1 cellular context compared by ENCODE assay signal in the genomic region with DNA sequence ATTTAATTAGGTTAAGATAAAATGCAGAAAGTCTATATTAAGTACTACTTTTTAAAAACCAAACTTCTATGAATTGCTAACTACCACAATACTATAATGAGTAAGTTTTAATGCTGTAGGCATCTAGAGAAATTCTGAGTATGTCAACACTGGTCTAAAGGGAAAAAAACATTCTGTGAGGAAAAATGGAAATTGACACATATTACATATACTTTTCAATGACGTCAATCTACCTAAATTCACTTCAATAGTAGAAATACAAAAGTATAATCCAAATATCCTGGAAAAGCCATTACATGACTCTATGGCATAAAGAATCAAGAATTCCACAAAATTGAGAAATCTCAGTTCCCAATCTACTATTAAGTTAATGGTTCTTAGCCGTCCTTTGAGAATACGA.
TF ChIP-seq lines count a peak whose summit lies in the region.

No MANE protein-coding gene starts in this region.

TF ChIP-seq in HepG2, 621 proteins besides CTCF, POLR2A, EP300 and RAD21:
- TF ChIP-seq ZSCAN22 (CRISPR knock-in tag; IDR thresholded peaks at IDR 0.05): no peak
- TF ChIP-seq, protein P1, sequence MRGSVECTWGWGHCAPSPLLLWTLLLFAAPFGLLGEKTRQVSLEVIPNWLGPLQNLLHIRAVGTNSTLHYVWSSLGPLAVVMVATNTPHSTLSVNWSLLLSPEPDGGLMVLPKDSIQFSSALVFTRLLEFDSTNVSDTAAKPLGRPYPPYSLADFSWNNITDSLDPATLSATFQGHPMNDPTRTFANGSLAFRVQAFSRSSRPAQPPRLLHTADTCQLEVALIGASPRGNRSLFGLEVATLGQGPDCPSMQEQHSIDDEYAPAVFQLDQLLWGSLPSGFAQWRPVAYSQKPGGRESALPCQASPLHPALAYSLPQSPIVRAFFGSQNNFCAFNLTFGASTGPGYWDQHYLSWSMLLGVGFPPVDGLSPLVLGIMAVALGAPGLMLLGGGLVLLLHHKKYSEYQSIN (CRISPR knock-in tag; IDR thresholded peaks at IDR 0.05; ENCODE audit: borderline replicate concordance): no peak
- TF ChIP-seq CHD2 (IDR thresholded peaks at IDR 0.05; ENCODE audit: low read depth, low read length): no peak
- TF ChIP-seq ZNF629 (CRISPR knock-in tag; conservative IDR thresholded peaks at IDR 0.05): no peak
- no peak for TF ChIP-seq ZNF230 (CRISPR knock-in tag; IDR thresholded peaks at IDR 0.05)
- no peak for TF ChIP-seq AGO1 (IDR thresholded peaks at IDR 0.05; ENCODE audit: low read depth, low read length, poor library complexity, severe bottlenecking)
- TF ChIP-seq FOSL2 (CRISPR knock-in tag; IDR thresholded peaks at IDR 0.05): no peak
- no peak for TF ChIP-seq SSRP1 (CRISPR knock-in tag; IDR thresholded peaks at IDR 0.05)
- TF ChIP-seq RERE (CRISPR knock-in tag; IDR thresholded peaks at IDR 0.05; ENCODE audit: low read depth): no peak
- no peak for TF ChIP-seq ZNF749 (CRISPR knock-in tag; IDR thresholded peaks at IDR 0.05; ENCODE audit: borderline replicate concordance)
- no peak for TF ChIP-seq NCOA1 (CRISPR knock-in tag; IDR thresholded peaks at IDR 0.05)
